ENCODE assay signal across 1 cellular context in the genomic region with DNA sequence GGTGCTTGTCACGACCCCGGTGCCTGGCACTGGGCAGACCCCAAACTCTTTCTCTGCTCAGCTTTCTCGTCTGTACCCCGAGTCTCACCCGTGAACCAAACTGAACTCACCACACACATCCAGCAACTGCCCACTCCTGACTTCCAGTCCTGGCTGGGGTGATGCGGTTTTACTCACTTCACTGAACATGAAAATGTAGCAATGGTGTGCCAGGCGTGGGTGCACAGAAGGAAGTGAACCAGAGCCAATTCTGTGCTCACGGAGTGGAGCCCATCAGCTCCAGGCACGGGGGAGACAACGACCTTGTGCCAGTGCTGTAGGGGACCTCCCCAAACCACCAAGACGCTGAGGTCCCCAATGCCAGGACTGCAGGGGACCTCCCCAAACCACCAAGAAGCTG.
TF ChIP-seq lines count a peak whose summit lies in the region.

No MANE protein-coding gene starts in this region.

TF ChIP-seq in HepG2, 621 proteins besides CTCF, POLR2A, EP300 and RAD21 (continued from another document):
- TF ChIP-seq, protein P1, sequence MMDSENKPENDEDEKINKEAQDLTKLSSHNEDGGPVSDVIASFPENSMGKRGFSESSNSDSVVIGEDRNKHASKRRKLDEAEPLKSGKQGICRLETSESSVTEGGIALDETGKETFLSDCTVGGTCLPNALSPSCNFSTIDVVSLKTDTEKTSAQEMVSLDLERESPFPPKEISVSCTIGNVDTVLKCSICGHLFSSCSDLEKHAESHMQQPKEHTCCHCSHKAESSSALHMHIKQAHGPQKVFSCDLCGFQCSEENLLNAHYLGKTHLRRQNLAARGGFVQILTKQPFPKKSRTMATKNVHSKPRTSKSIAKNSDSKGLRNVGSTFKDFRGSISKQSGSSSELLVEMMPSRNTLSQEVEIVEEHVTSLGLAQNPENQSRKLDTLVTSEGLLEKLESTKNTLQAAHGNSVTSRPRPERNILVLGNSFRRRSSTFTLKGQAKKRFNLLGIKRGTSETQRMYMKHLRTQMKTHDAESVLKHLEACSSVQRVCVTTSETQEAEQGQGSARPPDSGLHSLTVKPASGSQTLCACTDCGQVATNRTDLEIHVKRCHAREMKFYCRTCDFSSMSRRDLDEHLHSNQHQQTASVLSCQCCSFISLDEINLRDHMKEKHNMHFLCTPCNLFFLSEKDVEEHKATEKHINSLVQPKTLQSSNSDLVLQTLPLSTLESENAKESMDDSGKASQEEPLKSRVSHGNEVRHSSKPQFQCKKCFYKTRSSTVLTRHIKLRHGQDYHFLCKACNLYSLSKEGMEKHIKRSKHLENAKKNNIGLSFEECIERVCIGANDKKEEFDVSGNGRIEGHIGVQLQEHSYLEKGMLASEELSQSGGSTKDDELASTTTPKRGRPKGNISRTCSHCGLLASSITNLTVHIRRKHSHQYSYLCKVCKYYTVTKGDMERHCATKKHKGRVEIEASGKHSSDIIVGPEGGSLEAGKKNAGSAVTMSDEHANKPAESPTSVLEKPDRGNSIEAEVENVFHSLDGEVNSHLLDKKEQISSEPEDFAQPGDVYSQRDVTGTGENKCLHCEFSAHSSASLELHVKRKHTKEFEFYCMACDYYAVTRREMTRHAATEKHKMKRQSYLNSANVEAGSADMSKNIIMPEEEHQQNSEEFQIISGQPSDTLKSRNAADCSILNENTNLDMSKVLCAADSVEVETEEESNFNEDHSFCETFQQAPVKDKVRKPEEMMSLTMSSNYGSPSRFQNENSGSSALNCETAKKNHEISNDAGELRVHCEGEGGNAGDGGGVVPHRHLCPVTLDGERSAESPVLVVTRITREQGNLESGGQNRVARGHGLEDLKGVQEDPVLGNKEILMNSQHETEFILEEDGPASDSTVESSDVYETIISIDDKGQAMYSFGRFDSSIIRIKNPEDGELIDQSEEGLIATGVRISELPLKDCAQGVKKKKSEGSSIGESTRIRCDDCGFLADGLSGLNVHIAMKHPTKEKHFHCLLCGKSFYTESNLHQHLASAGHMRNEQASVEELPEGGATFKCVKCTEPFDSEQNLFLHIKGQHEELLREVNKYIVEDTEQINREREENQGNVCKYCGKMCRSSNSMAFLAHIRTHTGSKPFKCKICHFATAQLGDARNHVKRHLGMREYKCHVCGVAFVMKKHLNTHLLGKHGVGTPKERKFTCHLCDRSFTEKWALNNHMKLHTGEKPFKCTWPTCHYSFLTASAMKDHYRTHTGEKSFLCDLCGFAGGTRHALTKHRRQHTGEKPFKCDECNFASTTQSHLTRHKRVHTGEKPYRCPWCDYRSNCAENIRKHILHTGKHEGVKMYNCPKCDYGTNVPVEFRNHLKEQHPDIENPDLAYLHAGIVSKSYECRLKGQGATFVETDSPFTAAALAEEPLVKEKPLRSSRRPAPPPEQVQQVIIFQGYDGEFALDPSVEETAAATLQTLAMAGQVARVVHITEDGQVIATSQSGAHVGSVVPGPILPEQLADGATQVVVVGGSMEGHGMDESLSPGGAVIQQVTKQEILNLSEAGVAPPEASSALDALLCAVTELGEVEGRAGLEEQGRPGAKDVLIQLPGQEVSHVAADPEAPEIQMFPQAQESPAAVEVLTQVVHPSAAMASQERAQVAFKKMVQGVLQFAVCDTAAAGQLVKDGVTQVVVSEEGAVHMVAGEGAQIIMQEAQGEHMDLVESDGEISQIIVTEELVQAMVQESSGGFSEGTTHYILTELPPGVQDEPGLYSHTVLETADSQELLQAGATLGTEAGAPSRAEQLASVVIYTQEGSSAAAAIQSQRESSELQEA (CRISPR knock-in tag; IDR thresholded peaks at IDR 0.05; ENCODE audit: not compliant biosample characterization): no peak
- no peak for TF ChIP-seq ZNF512 (CRISPR knock-in tag; IDR thresholded peaks at IDR 0.05)
- no peak for TF ChIP-seq EEA1 (CRISPR knock-in tag; IDR thresholded peaks at IDR 0.05; ENCODE audit: borderline replicate concordance)
- no peak for TF ChIP-seq STAG1 (CRISPR knock-in tag; IDR thresholded peaks at IDR 0.05)
- TF ChIP-seq ZFX (CRISPR knock-in tag; IDR thresholded peaks at IDR 0.05; ENCODE audit: low read depth): no peak
- TF ChIP-seq ZBTB46 (CRISPR knock-in tag; IDR thresholded peaks at IDR 0.05; ENCODE audit: borderline replicate concordance): no peak
- no peak for TF ChIP-seq RAD51 (IDR thresholded peaks at IDR 0.05; ENCODE audit: borderline replicate concordance)
- TF ChIP-seq SSRP1 (CRISPR knock-in tag; IDR thresholded peaks at IDR 0.05): no peak
- no peak for TF ChIP-seq ATF7 (IDR thresholded peaks at IDR 0.05)
- no peak for TF ChIP-seq ATF7 (CRISPR knock-in tag; IDR thresholded peaks at IDR 0.05)
TF ChIP-seq in HepG2: peak in this region for 3.
